Comparison of ENCODE assay signal across 8 cellular contexts in genomic region chr3:42804113-42804830, GRCh38. TPM values are rescaled to one million over a fixed set of nuclear protein-coding genes. Genes with fewer than 3 reads are reported as not detected.
DNase-seq lines count a peak whose midpoint lies in the region; ATAC-seq and TF ChIP-seq lines count a peak whose summit lies in the region.

Gene HIGD1A, minus strand, starts transcription at chr3:42804490. Its CDS starts 10,237 bp downstream, at chr3:42794253.

- H3K36me3 ChIP-seq in ACC112 (ENCODE audit: insufficient read depth, low read length) = no peaks in the 10 kb centered on the region
- no peaks in the 10 kb centered on the region for H3K36me3 ChIP-seq in breast epithelium

- peak; percentile 85 for ATAC-seq in GM18870 (IDR thresholded peaks at IDR 0.05; ENCODE audit: unreplicated experiment)
- peak; percentile 99 for ATAC-seq in HG03135 (IDR thresholded peaks at IDR 0.05; ENCODE audit: unreplicated experiment)

- H3K4me1 ChIP-seq in ACC112 (ENCODE audit: control insufficient read depth, insufficient read depth, low read length, unreplicated experiment) (peaks cover 18% of the 10 kb centered on the region), breast epithelium (peaks cover 0 to 7% of the 10 kb centered on the region in 2 donors)

- TF ChIP-seq CTCF in VCaP (conservative IDR thresholded peaks at IDR 0.05) = no peak
- TF ChIP-seq CTCF in breast epithelium (IDR thresholded peaks at IDR 0.05) = no peak

- intact Hi-C loops in breast epithelium (cut with DNase I; ENCODE audit: low total_unique reads) = no loop called here

- DNase-seq in NCI-H2196 treated with DMSO at 0.1 percent for 48 hours (lab: John Stamatoyannopoulos, UW; ENCODE audit: unreplicated experiment) = peak; percentile 73
- peak; percentile 95 for DNase-seq in breast epithelium (ENCODE audit: low spot score in 2 of 2)

- H3K79me2 ChIP-seq in ACC112 (ENCODE audit: control insufficient read depth, insufficient read depth, low read length, unreplicated experiment) = peaks cover 48% of the 10 kb centered on the region

- H3K4me3 ChIP-seq in ACC112 (ENCODE audit: low read depth, low read length) = peak within 1 kb of the TSS; percentile 90
- peak within 1 kb of the TSS; percentile 71 to 81 (median 81) for H3K4me3 ChIP-seq in breast epithelium
- peak within 1 kb of the TSS; percentile 96 for H3K4me3 ChIP-seq in iPS-18c (ENCODE audit: insufficient read depth, low read depth, low read length)
- peak within 1 kb of the TSS; percentile 63 to 90 (median 83) for H3K4me3 ChIP-seq in skin epidermis

- no peaks in the 10 kb centered on the region for H3K9me3 ChIP-seq in breast epithelium
- no peaks in the 10 kb centered on the region for H3K9me3 ChIP-seq in iPS-18c (ENCODE audit: control insufficient read depth, insufficient read depth, low read length)

- H2AFZ ChIP-seq in ACC112 (ENCODE audit: low read length, unreplicated experiment) = peak within 1 kb of the TSS; percentile 98

- H3K27ac ChIP-seq in ACC112 (ENCODE audit: low read depth, low read length) (peak within 1 kb of the TSS; percentile 72), VCaP (peak within 1 kb of the TSS; percentile 90), breast epithelium (peak within 1 kb of the TSS; percentile 94 to 98), skin epidermis (peak within 1 kb of the TSS; percentile 60 to 97 (median 92))

- TF ChIP-seq POLR2A in breast epithelium (IDR thresholded peaks at IDR 0.05) = peak; percentile 93

- H3K27me3 ChIP-seq in ACC112 (ENCODE audit: insufficient read depth, low read length) (no peaks in the 10 kb centered on the region), breast epithelium (no peaks in the 10 kb centered on the region)

RNA-seq across cellular contexts. Expression of gene HIGD1A, which starts in this region (rescaled TPM):
- total RNA-seq in breast epithelium = 100 to 1,000 TPM; 131 to 185 (median 148) TPM

Comparison
In these comparisons a context has a peak if more than half of its experiments do, and no peak if none do; other contexts are left out.
1. Peak in every context shown above with its lines: DNase-seq, ATAC-seq, H3K4me3 ChIP-seq and H3K27ac ChIP-seq.